9 cellular contexts compared by ENCODE assay signal in genomic region chr3:149717391-149718056, GRCh38. TPM values are rescaled to one million over a fixed set of nuclear protein-coding genes. Genes with fewer than 3 reads are reported as not detected.
DNase-seq lines count a peak whose midpoint lies in the region; ATAC-seq and TF ChIP-seq lines count a peak whose summit lies in the region.
"Had no signal": no experiment of that assay in that cellular context is flagged by ENCODE, and none has a peak within 500 bp of the region (broad histone marks: within the 10 kb centered on the region; RNA-seq: fewer than 3 reads in every experiment).

No MANE protein-coding gene starts in this region.

- no peaks in the 10 kb centered on the region for H3K27me3 Mint-ChIP-seq in CD4-positive, alpha-beta T cell

- ATAC-seq in CD4-positive, alpha-beta T cell (ENCODE audit: poor library complexity) = no peak
- peak; percentile 77 for ATAC-seq in GM19351 (IDR thresholded peaks at IDR 0.05; ENCODE audit: unreplicated experiment)
- ATAC-seq in HG02852 (IDR thresholded peaks at IDR 0.05; ENCODE audit: unreplicated experiment) = no peak
- ATAC-seq in stimulated activated effector memory CD8-positive, alpha-beta T cell treated with anti-CD3 and anti-CD28 coated beads, Interleukin-12 subunit alpha, Interleukin-12 subunit beta, amount 100 ng/mL, for 72 hours = no peak

- CTCF ChIA-PET in CD4-positive, alpha-beta T cell (lab: Charles Lee) = interaction anchor here (0.5 to 1.0 kb wide), 3 partner anchors 30 to 597 kb away, joined by 3 to 5 read pairs (median 3); no protein-coding TSS in a partner anchor

- 11% methylated on average over 2 of the region's 2 CpGs for WGBS in esophagus muscularis mucosa

- intact Hi-C loops in CD4-positive, alpha-beta T cell (cut with DNase I, micrococcal nuclease) = loop anchor here (1.0 to 10.0 kb wide), 3 partner anchors 203 to 599 kb away; no protein-coding TSS in a partner anchor
- intact Hi-C loops in esophagus muscularis mucosa (cut with DNase I) = loop anchor here (1.0 to 5.0 kb wide), 3 partner anchors 45 to 205 kb away; no protein-coding TSS in a partner anchor

- H3K4me3 ChIP-seq in esophagus muscularis mucosa = peak overlapping the region in 1 of 4 donors; percentile 13
- H3K4me3 ChIP-seq: skin epidermis had no signal

- H3K27ac ChIP-seq in CD4-positive, alpha-beta T cell (ENCODE audit: low read depth, low read length) = no peak overlapping the region
- peak overlapping the region in 2 of 4 donors; percentile 27 to 40 for H3K27ac ChIP-seq in esophagus muscularis mucosa (replicated peaks in 1 of 4)

- DNase-seq in CD4-positive, alpha-beta T cell = no peak
- DNase-seq in NCI-H1436 treated with DMSO at 0.1 percent for 48 hours (lab: John Stamatoyannopoulos, UW) (peak; percentile 16), T1000 (lab: John Stamatoyannopoulos, UW) (peak; percentile 10), esophagus muscularis mucosa (ENCODE audit: extremely low spot score) (no peak), mucosa of gallbladder (ENCODE audit: low spot score) (peak; percentile 68)
- no peak for DNase-seq in stimulated activated effector memory CD8-positive, alpha-beta T cell treated with anti-CD3 and anti-CD28 coated beads, Interleukin-12 subunit alpha, Interleukin-12 subunit beta, amount 100 ng/mL, for 72 hours (ENCODE audit: low spot score in 2 of 2)

- peaks cover 2% of the 10 kb centered on the region for H3K9me3 Mint-ChIP-seq in CD4-positive, alpha-beta T cell
- peaks cover 8% of the 10 kb centered on the region for H3K9me3 Mint-ChIP-seq in stimulated activated effector memory CD8-positive, alpha-beta T cell treated with anti-CD3 and anti-CD28 coated beads, Interleukin-12 subunit alpha, Interleukin-12 subunit beta, amount 100 ng/mL, for 72 hours

- H3K36me3 ChIP-seq in esophagus muscularis mucosa = no peaks in the 10 kb centered on the region

- H3K36me3 Mint-ChIP-seq in CD4-positive, alpha-beta T cell (ENCODE audit: low read depth) = peaks cover 6% of the 10 kb centered on the region
- H3K36me3 Mint-ChIP-seq in stimulated activated effector memory CD8-positive, alpha-beta T cell treated with anti-CD3 and anti-CD28 coated beads, Interleukin-12 subunit alpha, Interleukin-12 subunit beta, amount 100 ng/mL, for 72 hours = no peaks in the 10 kb centered on the region

- TF ChIP-seq POLR2A in esophagus muscularis mucosa (IDR thresholded peaks at IDR 0.05; ENCODE audit: low read depth) = no peak

- H3K4me1 ChIP-seq in esophagus muscularis mucosa = peaks cover 0 to 11% (median 7%) of the 10 kb centered on the region in 4 donors

- TF ChIP-seq EP300 in esophagus muscularis mucosa (IDR thresholded peaks at IDR 0.05) = no peak

- H3K9me3 ChIP-seq in CD4-positive, alpha-beta T cell (ENCODE audit: control insufficient read depth, low read length) = peaks cover 6% of the 10 kb centered on the region
- peaks cover 0 to 10% (median 4%) of the 10 kb centered on the region in 4 donors for H3K9me3 ChIP-seq in esophagus muscularis mucosa

- H3K27me3 ChIP-seq in CD4-positive, alpha-beta T cell (ENCODE audit: control insufficient read depth, insufficient read depth, low read length) = no peaks in the 10 kb centered on the region
- H3K27me3 ChIP-seq in esophagus muscularis mucosa = no peaks in the 10 kb centered on the region

- H3K4me3 Mint-ChIP-seq in CD4-positive, alpha-beta T cell = no peak overlapping the region
- no peak overlapping the region for H3K4me3 Mint-ChIP-seq in stimulated activated effector memory CD8-positive, alpha-beta T cell treated with anti-CD3 and anti-CD28 coated beads, Interleukin-12 subunit alpha, Interleukin-12 subunit beta, amount 100 ng/mL, for 72 hours

- POLR2A ChIA-PET in CD4-positive, alpha-beta T cell (lab: Charles Lee) = no interaction called here

- H3K4me1 Mint-ChIP-seq in CD4-positive, alpha-beta T cell (ENCODE audit: low read depth) = no peaks in the 10 kb centered on the region
- H3K4me1 Mint-ChIP-seq in stimulated activated effector memory CD8-positive, alpha-beta T cell treated with anti-CD3 and anti-CD28 coated beads, Interleukin-12 subunit alpha, Interleukin-12 subunit beta, amount 100 ng/mL, for 72 hours = no peaks in the 10 kb centered on the region

- peak; percentile 39 for TF ChIP-seq CTCF in CD4-positive, alpha-beta T cell (IDR thresholded peaks at IDR 0.05)
- peak; percentile 84 to 87 (median 86) for TF ChIP-seq CTCF in esophagus muscularis mucosa (IDR thresholded peaks at IDR 0.05)

- H3K27ac Mint-ChIP-seq in CD4-positive, alpha-beta T cell = no peak overlapping the region
- H3K27ac Mint-ChIP-seq in stimulated activated effector memory CD8-positive, alpha-beta T cell treated with anti-CD3 and anti-CD28 coated beads, Interleukin-12 subunit alpha, Interleukin-12 subunit beta, amount 100 ng/mL, for 72 hours = no peak overlapping the region

RNA-seq across cellular contexts. Expression of gene COMMD2, which starts 34.8 kb away (rescaled TPM):
- 10 to 100 TPM; 42.0 to 46.8 TPM for total RNA-seq in CD4-positive, alpha-beta T cell
- 10 to 100 TPM; 16.6 to 28.3 (median 20.9) TPM for total RNA-seq in esophagus muscularis mucosa
- 27.5 TPM for total RNA-seq in mucosa of gallbladder

RNA-seq across cellular contexts. Expression of gene WWTR1, which starts 59.7 kb away (rescaled TPM):
- under 1 TPM; 0.22 to 0.30 TPM for total RNA-seq in CD4-positive, alpha-beta T cell
- total RNA-seq in esophagus muscularis mucosa (100 to 1,000 TPM; 346 to 535 (median 463) TPM), mucosa of gallbladder (82.8 TPM)

Comparison
In these comparisons a context has a peak if more than half of its experiments do, and no peak if none do; other contexts are left out.
1. DNase-seq: peak in NCI-H1436 treated with DMSO at 0.1 percent for 48 hours (single experiment), T1000 (single experiment) and mucosa of gallbladder (single experiment); none in CD4-positive, alpha-beta T cell (0 of 10), esophagus muscularis mucosa (single experiment) and stimulated activated effector memory CD8-positive, alpha-beta T cell treated with anti-CD3 and anti-CD28 coated beads, Interleukin-12 subunit alpha, Interleukin-12 subunit beta, amount 100 ng/mL, for 72 hours (0 of 2).
2. RNA of gene WWTR1, which starts 59.7 kb away (total RNA-seq): 346 to 535 TPM in esophagus muscularis mucosa and 82.8 TPM in mucosa of gallbladder (single experiment); 0.22 to 0.30 TPM in CD4-positive, alpha-beta T cell; every median in the first group is over 10 times any median in the second.